Comparison of ENCODE assay signal across 8 cellular contexts in the genomic region with DNA sequence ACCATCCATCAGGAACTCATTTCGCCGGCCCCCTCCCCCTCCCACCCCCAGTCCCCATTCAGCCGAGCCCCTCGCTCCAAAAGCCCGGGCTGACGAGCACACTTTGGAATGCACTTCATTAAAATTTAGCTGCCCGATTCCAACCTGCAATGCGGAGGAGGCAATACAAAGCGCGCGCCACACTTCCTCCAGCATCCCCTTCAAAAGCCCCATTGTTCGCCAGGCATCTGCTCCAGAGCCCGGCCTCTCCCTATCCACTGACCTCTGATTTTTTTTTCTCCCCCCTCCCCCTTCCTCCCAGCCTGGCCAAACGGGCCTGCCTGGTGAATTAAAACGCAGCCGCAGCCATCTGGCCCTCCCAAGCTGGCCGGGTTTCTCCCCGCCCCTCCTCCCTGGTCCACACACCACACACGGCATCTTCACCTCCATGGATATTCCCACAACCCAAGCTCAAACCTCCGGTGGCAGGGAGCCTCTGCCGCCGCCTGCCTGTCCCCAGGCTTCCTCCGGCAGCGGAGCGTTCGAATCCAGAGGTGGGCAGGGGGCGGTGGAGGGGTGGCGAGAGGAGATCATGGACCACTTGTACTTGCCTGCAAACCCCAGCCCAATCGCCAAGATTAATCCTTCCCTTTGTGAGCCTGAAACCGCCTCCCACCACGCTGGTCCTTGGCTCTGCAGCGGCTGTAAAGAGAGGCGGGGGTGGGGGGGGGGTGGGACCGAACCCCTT.
DNase-seq lines count a peak whose midpoint lies in the region; ATAC-seq and TF ChIP-seq lines count a peak whose summit lies in the region.

No MANE protein-coding gene starts in this region.

- peaks cover 18% of the 10 kb centered on the region for H3K9me3 Mint-ChIP-seq in glutamatergic neuron (ENCODE audit: unreplicated experiment)

- H3K27me3 Mint-ChIP-seq in glutamatergic neuron (ENCODE audit: unreplicated experiment) = peaks cover 12% of the 10 kb centered on the region

- H3K36me3 Mint-ChIP-seq in glutamatergic neuron (ENCODE audit: unreplicated experiment) = no peaks in the 10 kb centered on the region

- peak overlapping the region; percentile 98 for H3K27ac Mint-ChIP-seq in glutamatergic neuron (ENCODE audit: unreplicated experiment)

- peak; percentile 27 for ATAC-seq in omental fat pad (ENCODE audit: low FRiP score)
- no peak for ATAC-seq in HG02610 (IDR thresholded peaks at IDR 0.05; ENCODE audit: unreplicated experiment)
- no peak for ATAC-seq in HG02642 (IDR thresholded peaks at IDR 0.05; ENCODE audit: poor library complexity, unreplicated experiment)
- ATAC-seq in GM21717 (IDR thresholded peaks at IDR 0.05; ENCODE audit: unreplicated experiment) = no peak
- ATAC-seq in HG03457 (IDR thresholded peaks at IDR 0.05; ENCODE audit: unreplicated experiment) = no peak

- peak overlapping the region; percentile 87 for H3K4me3 Mint-ChIP-seq in glutamatergic neuron (ENCODE audit: unreplicated experiment)

- DNase-seq in D341Med (ENCODE audit: low spot score) = peak; percentile 30
- peak; percentile 92 for DNase-seq in NCI-H82 (lab: John Stamatoyannopoulos, UW)
- peak; percentile 90 for DNase-seq in glutamatergic neuron
- no peak for DNase-seq in omental fat pad (ENCODE audit: low spot score)

- H3K4me1 Mint-ChIP-seq in glutamatergic neuron (ENCODE audit: low read depth, unreplicated experiment) = peaks cover 29% of the 10 kb centered on the region

- TF ChIP-seq CTCF in glutamatergic neuron (IDR thresholded peaks at IDR 0.05; ENCODE audit: partially characterized antibody, unreplicated experiment) = no peak
- TF ChIP-seq CTCF in omental fat pad (IDR thresholded peaks at IDR 0.05) = no peak
